Comparison of ENCODE assay signal across 13 cellular contexts in the genomic region with DNA sequence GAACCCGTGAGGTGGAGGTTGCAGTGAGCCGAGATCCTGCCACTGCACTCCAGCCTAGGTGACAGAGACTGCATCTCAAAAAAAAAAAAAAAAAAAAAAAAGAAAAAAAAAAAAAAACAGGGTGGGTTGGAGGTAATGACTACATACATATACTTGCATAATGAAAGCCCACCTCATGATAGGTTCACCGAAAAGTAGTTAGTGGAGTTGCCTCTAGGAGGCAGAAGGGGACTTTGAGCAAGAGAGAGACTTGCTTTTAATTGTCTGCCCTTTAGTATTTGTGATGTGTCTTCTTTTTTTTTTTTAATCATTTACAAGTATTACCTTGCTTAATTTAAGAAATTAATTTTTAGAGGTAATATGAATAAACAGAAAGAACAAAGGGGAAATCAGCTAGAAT.
A peak's percentile ranks its signal among the peaks of the same experiment; 100 is the strongest.
DNase-seq lines count a peak whose midpoint lies in the region; ATAC-seq, FAIRE-seq and TF ChIP-seq lines count a peak whose summit lies in the region.
"Had no signal": no experiment of that assay in that cellular context is flagged by ENCODE, and none has a peak within 500 bp of the region (broad histone marks: within the 10 kb centered on the region; RNA-seq: fewer than 3 reads in every experiment).

No MANE protein-coding gene starts in this region.

- no peak for TF ChIP-seq POLR2A in K562 (conservative IDR thresholded peaks at IDR 0.05)

- CTCF ChIA-PET in K562 (lab: Yijun Ruan, JAX; ENCODE audit: low intra/inter-chr PET ratio): interaction anchor here (0.7 to 7.8 kb wide), 3 partner anchors 161 to 193 kb away, joined by 3 to 108 read pairs (median 3); no protein-coding TSS in a partner anchor

- H3K4me1 ChIP-seq in K562 (replicated peaks in 1 of 2; ENCODE audit: control insufficient read depth in 2 of 2, insufficient read depth in 2 of 2, low read length in 2 of 2) (no peaks in the 10 kb centered on the region; a peak in 1 of 5 replicates), psoas muscle (peaks cover 43% of the 10 kb centered on the region)

- no peak overlapping the region for H2AFZ ChIP-seq in K562 (ENCODE audit: low read depth, low read length)

- H3K4me3 ChIP-seq in K562 (no peak overlapping the region), psoas muscle (no peak overlapping the region)

- no TSS peak for BruUV-seq in K562 (replicated peaks; lab: Mats Ljungman, UMichigan)

- peaks cover 6% of the 10 kb centered on the region; the same call in 1 of the 2 replicates for H4K20me1 ChIP-seq in K562 (replicated peaks; ENCODE audit: control insufficient read depth, insufficient read depth, low read length)

- ATAC-seq in K562 (no peak), psoas muscle (no peak), GM19023 (IDR thresholded peaks at IDR 0.05; ENCODE audit: unreplicated experiment) (no peak)

- DNase-seq in NCI-H82 (lab: John Stamatoyannopoulos, UW) (peak; percentile 14), NCI-H82 treated with DMSO at 0.1 percent for 48 hours (lab: John Stamatoyannopoulos, UW; ENCODE audit: unreplicated experiment) (no peak), LHCN-M2 (ENCODE audit: low read depth) (peak; percentile 27), K562 (ENCODE audit: extremely low read depth in 1 of 4, low spot score in 3 of 4) (peak in 3 of 4 experiments; percentile 22 to 53 (median 53)), psoas muscle (no peak), GM19238 (ENCODE audit: insufficient read length, low spot score) (no peak), NCI-H146 treated with DMSO at 0.1 percent for 48 hours (lab: John Stamatoyannopoulos, UW; ENCODE audit: unreplicated experiment) (no peak)
- DNase-seq: amygdala; NCI-H226; stimulated activated CD4-positive, alpha-beta T cell treated with anti-CD3 and anti-CD28 coated beads, Interleukin-2, amount 100 ng/mL, for 24 hours had no signal

- H3K27me3 ChIP-seq in K562 (ENCODE audit: control insufficient read depth in 2 of 2, insufficient read depth in 2 of 2, low read length in 2 of 2) (no peaks in the 10 kb centered on the region), psoas muscle (ENCODE audit: insufficient read depth in 3 of 3, low read length in 2 of 3) (no peaks in the 10 kb centered on the region)
- H3K27me3 ChIP-seq: neutrophil had no signal

- TF ChIP-seq RAD21 in K562 (CRISPR knock-in tag; conservative IDR thresholded peaks at IDR 0.05 in 1 of 2, IDR thresholded peaks at IDR 0.05 in 1 of 2): no peak

- no peak for TF ChIP-seq EP300 in K562 (IDR thresholded peaks at IDR 0.05; ENCODE audit: low read length)

- H3K27ac ChIP-seq in K562 (ENCODE audit: extremely low read depth, low read depth, low read length): no peak overlapping the region
- H3K27ac ChIP-seq in psoas muscle: no peak overlapping the region
- H3K27ac ChIP-seq: neutrophil had no signal

- H3K4me2 ChIP-seq in K562 (ENCODE audit: insufficient read depth, low read length): no peak overlapping the region

- intact Hi-C loops in K562 (cut with micrococcal nuclease) (loop anchor here (5.0 to 10.0 kb wide), 2 partner anchors 48 to 295 kb away; no protein-coding TSS in a partner anchor), psoas muscle (cut with DNase I) (loop anchor here (2.0 to 10.0 kb wide), 6 partner anchors 53 to 189 kb away; a partner anchor contains a TSS)

- 63% methylated on average over 3 of the region's 3 CpGs for WGBS in K562 (ENCODE audit: insufficient coverage, low coverage, missing lambda C conversion rate)
- WGBS in psoas muscle, 3 donors: 75 to 93% (median 91%) methylated on average over 3 of the region's 3 CpGs

- H3K79me2 ChIP-seq in K562 (ENCODE audit: control insufficient read depth, insufficient read depth, low read length): peaks cover 10% of the 10 kb centered on the region; the same call in 1 of the 3 replicates

- FAIRE-seq in K562 (lab: Jason Lieb, UNC): no peak
- FAIRE-seq: keratinocyte had no signal

- in situ Hi-C loops in K562 (cut with MboI): loop anchor here (5.0 kb wide), 1 partner anchor 193 kb away; no protein-coding TSS in a partner anchor

- H3K9me3 ChIP-seq in K562 (replicated peaks; ENCODE audit: control insufficient read depth, insufficient read depth, low read depth, low read length) (no peaks in the 10 kb centered on the region), psoas muscle (no peaks in the 10 kb centered on the region)
- H3K9me3 ChIP-seq: neutrophil had no signal

- H3K36me3 ChIP-seq in K562 (ENCODE audit: control insufficient read depth, insufficient read depth, low read length) (peaks cover 93% of the 10 kb centered on the region), psoas muscle (ENCODE audit: insufficient read depth in 1 of 2, low read depth in 1 of 2) (peaks cover 3 to 51% of the 10 kb centered on the region in 2 donors)
- H3K36me3 ChIP-seq: neutrophil had no signal

- no peak overlapping the region for H3K9ac ChIP-seq in K562 (ENCODE audit: insufficient read depth in 1 of 2, low read depth in 2 of 2, low read length in 2 of 2)

- peak in 2 of 3 experiments; percentile 16 to 42; a peak in 2 of 6 replicates for TF ChIP-seq CTCF in K562 (IDR thresholded peaks at IDR 0.05 in 2 of 3, conservative IDR thresholded peaks at IDR 0.05 in 1 of 3; ENCODE audit: insufficient read depth in 2 of 3, low read depth in 1 of 3, low read length in 3 of 3)
- TF ChIP-seq CTCF in psoas muscle (IDR thresholded peaks at IDR 0.05): peak; percentile 17

- H3K9me1 ChIP-seq in K562 (ENCODE audit: control insufficient read depth, insufficient read depth, low read length): no peaks in the 10 kb centered on the region

- POLR2A ChIA-PET in K562 (lab: Yijun Ruan, JAX): interaction anchor here (1.0 to 1.2 kb wide), 2 partner anchors 86 to 197 kb away, joined by 3 read pairs; no protein-coding TSS in a partner anchor

TF ChIP-seq in K562, 482 proteins besides CTCF, POLR2A, EP300 and RAD21:
- TF ChIP-seq, protein P1, sequence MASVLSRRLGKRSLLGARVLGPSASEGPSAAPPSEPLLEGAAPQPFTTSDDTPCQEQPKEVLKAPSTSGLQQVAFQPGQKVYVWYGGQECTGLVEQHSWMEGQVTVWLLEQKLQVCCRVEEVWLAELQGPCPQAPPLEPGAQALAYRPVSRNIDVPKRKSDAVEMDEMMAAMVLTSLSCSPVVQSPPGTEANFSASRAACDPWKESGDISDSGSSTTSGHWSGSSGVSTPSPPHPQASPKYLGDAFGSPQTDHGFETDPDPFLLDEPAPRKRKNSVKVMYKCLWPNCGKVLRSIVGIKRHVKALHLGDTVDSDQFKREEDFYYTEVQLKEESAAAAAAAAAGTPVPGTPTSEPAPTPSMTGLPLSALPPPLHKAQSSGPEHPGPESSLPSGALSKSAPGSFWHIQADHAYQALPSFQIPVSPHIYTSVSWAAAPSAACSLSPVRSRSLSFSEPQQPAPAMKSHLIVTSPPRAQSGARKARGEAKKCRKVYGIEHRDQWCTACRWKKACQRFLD (CRISPR knock-in tag; IDR thresholded peaks at IDR 0.05): no peak

Comparison
In these comparisons a context has a peak if more than half of its experiments do, and no peak if none do; other contexts are left out.
1. DNase-seq: peak in NCI-H82 (single experiment), LHCN-M2 (single experiment) and K562 (3 of 4); none in NCI-H82 treated with DMSO at 0.1 percent for 48 hours (single experiment), psoas muscle (0 of 2), GM19238 (single experiment) and NCI-H146 treated with DMSO at 0.1 percent for 48 hours (single experiment).